ENCODE assay signal across 24 cellular contexts in the genomic region with DNA sequence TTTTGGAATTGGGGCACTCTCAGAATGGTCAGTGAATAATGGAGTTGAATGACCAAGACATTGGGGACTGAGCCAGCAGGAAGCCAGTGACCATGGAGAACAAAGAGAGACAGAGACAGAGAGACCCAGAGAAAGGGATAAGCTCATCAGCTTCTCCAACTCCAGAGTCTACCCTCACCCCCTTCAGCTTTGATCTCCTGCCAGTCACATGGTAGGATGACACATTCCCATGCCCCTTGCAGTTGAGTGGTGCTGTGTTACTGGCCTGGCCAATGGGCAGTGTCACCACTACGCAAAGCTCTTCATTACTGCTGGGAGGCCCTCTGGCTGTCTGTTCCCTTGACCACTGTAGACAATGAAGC.
"Had no signal": no experiment of that assay in that cellular context is flagged by ENCODE, and none has a peak within 500 bp of the region (broad histone marks: within the 10 kb centered on the region; RNA-seq: fewer than 3 reads in every experiment).

No MANE protein-coding gene starts in this region.

- ATAC-seq: activated naive CD4-positive, alpha-beta T cell treated with anti-CD3 and anti-CD28 coated beads, Interleukin-2, amount 50 U/mL, for 72 hours; stimulated activated naive CD8-positive, alpha-beta T cell treated with anti-CD3 and anti-CD28 coated beads, Interleukin-15, amount 100 ng/mL, for 72 hours had no signal

- H3K27ac ChIP-seq: coronary artery, esophagus squamous epithelium, hepatocyte, left lung, neural progenitor cell, pancreas, thoracic aorta had no signal

- H3K9me3 ChIP-seq: esophagus squamous epithelium, left lung, mucosa of descending colon, pancreas, thoracic aorta had no signal

- H3K27me3 ChIP-seq: hepatocyte, neural progenitor cell had no signal

- H3K4me3 ChIP-seq: coronary artery, esophagus squamous epithelium, hepatocyte, left lung, mucosa of descending colon, neural progenitor cell, pancreas, smooth muscle cell, thoracic aorta had no signal

- H3K4me1 ChIP-seq: left lung, pancreas had no signal

- FAIRE-seq: endothelial cell of umbilical vein, keratinocyte, pancreas had no signal

- H3K36me3 ChIP-seq: esophagus squamous epithelium, left lung, neural progenitor cell, pancreas, thoracic aorta had no signal

- DNase-seq: activated B cell treated with CpG ODN at 0.5 μM for 24 hours; activated CD4-positive, alpha-beta memory T cell treated with anti-CD3 and anti-CD28 coated beads for 36 hours; activated CD4-positive, alpha-beta T cell treated with anti-CD3 and anti-CD28 coated beads for 4 hours; activated gamma-delta T cell treated with Interleukin-2 at 50 U/mL for 16 hours; activated T-cell treated with anti-CD3 and anti-CD28 coated beads for 4 hours; effector CD8-positive, alpha-beta T cell; esophagus squamous epithelium; left lung; mammary epithelial cell; naive B cell; stimulated activated CD4-positive, alpha-beta T cell treated with anti-CD3 and anti-CD28 coated beads, Interleukin-4, amount 100 ng/mL, for 1 hour; stimulated activated naive CD8-positive, alpha-beta T cell treated with anti-CD3 and anti-CD28 coated beads, Interleukin-15, amount 100 ng/mL, for 72 hours; T-helper 1 cell; T-helper 9 cell had no signal
